In the genomic region with DNA sequence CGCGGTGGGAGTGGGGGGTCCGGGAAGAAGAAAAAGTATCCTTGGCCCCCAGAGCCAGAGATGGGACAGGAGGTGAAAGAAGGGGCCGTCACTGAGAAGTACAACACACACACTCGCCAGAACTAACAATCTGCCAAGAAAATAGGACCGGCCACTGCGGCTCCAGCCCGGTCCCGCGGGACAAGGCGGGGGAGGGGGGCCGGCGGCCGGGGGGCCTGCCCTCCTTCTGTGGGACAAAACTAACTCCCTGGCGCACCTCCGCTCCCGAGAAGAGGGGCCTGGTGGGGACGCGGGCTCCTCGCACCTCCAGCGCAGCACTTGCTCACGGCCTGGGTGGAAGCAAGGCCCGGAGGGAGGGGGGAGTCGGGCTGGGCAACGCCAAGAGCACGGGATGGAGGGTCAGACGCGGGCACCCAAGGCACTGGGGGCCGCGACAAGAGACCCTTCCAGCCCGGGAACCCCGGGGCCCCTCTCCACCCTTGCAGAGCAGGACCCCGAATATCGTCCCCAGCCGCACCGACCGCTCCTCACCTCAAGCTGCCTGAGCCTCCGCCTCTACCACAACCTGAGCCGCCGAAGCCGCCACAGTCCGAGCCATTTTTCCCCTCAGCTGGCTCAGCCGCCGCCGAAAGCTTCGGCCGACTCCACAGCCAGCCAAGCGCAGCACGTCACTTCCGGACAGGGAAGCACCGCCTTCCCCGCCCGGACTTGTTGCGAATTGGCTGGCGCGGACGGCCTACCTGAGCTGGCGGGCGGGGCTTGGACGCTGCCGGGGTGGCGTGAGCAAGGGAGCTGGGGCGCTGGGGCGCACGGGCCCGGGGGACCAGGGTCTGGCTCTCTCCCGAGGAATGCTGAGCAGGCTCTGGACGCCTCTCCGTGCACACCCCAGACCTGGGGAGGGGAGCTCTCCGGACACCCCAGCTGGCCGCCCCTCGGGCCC, we compare ENCODE assay signal across 1 cellular context.
A peak's percentile ranks its signal among the peaks of the same experiment; 100 is the strongest.
TF ChIP-seq lines count a peak whose summit lies in the region.

A gene with protein sequence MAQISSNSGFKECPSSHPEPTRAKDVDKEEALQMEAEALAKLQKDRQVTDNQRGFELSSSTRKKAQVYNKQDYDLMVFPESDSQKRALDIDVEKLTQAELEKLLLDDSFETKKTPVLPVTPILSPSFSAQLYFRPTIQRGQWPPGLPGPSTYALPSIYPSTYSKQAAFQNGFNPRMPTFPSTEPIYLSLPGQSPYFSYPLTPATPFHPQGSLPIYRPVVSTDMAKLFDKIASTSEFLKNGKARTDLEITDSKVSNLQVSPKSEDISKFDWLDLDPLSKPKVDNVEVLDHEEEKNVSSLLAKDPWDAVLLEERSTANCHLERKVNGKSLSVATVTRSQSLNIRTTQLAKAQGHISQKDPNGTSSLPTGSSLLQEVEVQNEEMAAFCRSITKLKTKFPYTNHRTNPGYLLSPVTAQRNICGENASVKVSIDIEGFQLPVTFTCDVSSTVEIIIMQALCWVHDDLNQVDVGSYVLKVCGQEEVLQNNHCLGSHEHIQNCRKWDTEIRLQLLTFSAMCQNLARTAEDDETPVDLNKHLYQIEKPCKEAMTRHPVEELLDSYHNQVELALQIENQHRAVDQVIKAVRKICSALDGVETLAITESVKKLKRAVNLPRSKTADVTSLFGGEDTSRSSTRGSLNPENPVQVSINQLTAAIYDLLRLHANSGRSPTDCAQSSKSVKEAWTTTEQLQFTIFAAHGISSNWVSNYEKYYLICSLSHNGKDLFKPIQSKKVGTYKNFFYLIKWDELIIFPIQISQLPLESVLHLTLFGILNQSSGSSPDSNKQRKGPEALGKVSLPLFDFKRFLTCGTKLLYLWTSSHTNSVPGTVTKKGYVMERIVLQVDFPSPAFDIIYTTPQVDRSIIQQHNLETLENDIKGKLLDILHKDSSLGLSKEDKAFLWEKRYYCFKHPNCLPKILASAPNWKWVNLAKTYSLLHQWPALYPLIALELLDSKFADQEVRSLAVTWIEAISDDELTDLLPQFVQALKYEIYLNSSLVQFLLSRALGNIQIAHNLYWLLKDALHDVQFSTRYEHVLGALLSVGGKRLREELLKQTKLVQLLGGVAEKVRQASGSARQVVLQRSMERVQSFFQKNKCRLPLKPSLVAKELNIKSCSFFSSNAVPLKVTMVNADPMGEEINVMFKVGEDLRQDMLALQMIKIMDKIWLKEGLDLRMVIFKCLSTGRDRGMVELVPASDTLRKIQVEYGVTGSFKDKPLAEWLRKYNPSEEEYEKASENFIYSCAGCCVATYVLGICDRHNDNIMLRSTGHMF (N-terminal part only) (minus strand): TSS at position 670 of the 940 bp plus-strand sequence. CDS start 38,245 bp downstream, outside the sequence.

TF ChIP-seq in HepG2, 621 proteins besides CTCF, POLR2A, EP300 and RAD21 (continued from another document and continues in another):
- TF ChIP-seq ZNF501 (CRISPR knock-in tag; IDR thresholded peaks at IDR 0.05) (peak; percentile 84), HOXA7 (CRISPR knock-in tag; IDR thresholded peaks at IDR 0.05) (no peak), ZNF343 (CRISPR knock-in tag; IDR thresholded peaks at IDR 0.05) (no peak), ZNF792 (CRISPR knock-in tag; IDR thresholded peaks at IDR 0.05) (peak; percentile 89; the same call in 1 of the 2 replicates), ZNF549 (CRISPR knock-in tag; IDR thresholded peaks at IDR 0.05) (no peak), ZMYM2 (CRISPR knock-in tag; IDR thresholded peaks at IDR 0.05) (no peak), GPN1 (CRISPR knock-in tag; IDR thresholded peaks at IDR 0.05; ENCODE audit: borderline replicate concordance) (no peak), ZSCAN30 (CRISPR knock-in tag; IDR thresholded peaks at IDR 0.05) (no peak), ZNF510 (CRISPR knock-in tag; IDR thresholded peaks at IDR 0.05; ENCODE audit: low read depth) (no peak), PAWR (CRISPR knock-in tag; IDR thresholded peaks at IDR 0.05; ENCODE audit: borderline replicate concordance) (no peak), FOXA1 (IDR thresholded peaks at IDR 0.05) (no peak), FOXA1 (CRISPR knock-in tag; IDR thresholded peaks at IDR 0.05) (no peak), SOX13 (IDR thresholded peaks at IDR 0.05) (0 out of 2 replicates have a peak, but pooled peaks have one; percentile 42), SOX13 (CRISPR knock-in tag; conservative IDR thresholded peaks at IDR 0.05 in 1 of 2, IDR thresholded peaks at IDR 0.05 in 1 of 2) (peak in 1 of 2 experiments; percentile 48; a peak in 1 of 4 replicates), ZNF20 (CRISPR knock-in tag; IDR thresholded peaks at IDR 0.05) (no peak), ZNF382 (CRISPR knock-in tag; IDR thresholded peaks at IDR 0.05; ENCODE audit: borderline replicate concordance) (no peak), ZNF282 (IDR thresholded peaks at IDR 0.05; ENCODE audit: partially characterized antibody) (no peak), ARID2 (CRISPR knock-in tag; IDR thresholded peaks at IDR 0.05; ENCODE audit: borderline replicate concordance) (peak; percentile 47; the same call in 1 of the 2 replicates), TAF1 (CRISPR knock-in tag; IDR thresholded peaks at IDR 0.05) (peak; percentile 94), SSRP1 (CRISPR knock-in tag; IDR thresholded peaks at IDR 0.05) (no peak), ZNF432 (CRISPR knock-in tag; IDR thresholded peaks at IDR 0.05; ENCODE audit: borderline replicate concordance) (no peak), XBP1 (CRISPR knock-in tag; IDR thresholded peaks at IDR 0.05) (no peak)
- TF ChIP-seq, protein P1, sequence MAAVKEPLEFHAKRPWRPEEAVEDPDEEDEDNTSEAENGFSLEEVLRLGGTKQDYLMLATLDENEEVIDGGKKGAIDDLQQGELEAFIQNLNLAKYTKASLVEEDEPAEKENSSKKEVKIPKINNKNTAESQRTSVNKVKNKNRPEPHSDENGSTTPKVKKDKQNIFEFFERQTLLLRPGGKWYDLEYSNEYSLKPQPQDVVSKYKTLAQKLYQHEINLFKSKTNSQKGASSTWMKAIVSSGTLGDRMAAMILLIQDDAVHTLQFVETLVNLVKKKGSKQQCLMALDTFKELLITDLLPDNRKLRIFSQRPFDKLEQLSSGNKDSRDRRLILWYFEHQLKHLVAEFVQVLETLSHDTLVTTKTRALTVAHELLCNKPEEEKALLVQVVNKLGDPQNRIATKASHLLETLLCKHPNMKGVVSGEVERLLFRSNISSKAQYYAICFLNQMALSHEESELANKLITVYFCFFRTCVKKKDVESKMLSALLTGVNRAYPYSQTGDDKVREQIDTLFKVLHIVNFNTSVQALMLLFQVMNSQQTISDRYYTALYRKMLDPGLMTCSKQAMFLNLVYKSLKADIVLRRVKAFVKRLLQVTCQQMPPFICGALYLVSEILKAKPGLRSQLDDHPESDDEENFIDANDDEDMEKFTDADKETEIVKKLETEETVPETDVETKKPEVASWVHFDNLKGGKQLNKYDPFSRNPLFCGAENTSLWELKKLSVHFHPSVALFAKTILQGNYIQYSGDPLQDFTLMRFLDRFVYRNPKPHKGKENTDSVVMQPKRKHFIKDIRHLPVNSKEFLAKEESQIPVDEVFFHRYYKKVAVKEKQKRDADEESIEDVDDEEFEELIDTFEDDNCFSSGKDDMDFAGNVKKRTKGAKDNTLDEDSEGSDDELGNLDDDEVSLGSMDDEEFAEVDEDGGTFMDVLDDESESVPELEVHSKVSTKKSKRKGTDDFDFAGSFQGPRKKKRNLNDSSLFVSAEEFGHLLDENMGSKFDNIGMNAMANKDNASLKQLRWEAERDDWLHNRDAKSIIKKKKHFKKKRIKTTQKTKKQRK (IDR thresholded peaks at IDR 0.05; ENCODE audit: low read length) = no peak
- TF ChIP-seq, protein P2, sequence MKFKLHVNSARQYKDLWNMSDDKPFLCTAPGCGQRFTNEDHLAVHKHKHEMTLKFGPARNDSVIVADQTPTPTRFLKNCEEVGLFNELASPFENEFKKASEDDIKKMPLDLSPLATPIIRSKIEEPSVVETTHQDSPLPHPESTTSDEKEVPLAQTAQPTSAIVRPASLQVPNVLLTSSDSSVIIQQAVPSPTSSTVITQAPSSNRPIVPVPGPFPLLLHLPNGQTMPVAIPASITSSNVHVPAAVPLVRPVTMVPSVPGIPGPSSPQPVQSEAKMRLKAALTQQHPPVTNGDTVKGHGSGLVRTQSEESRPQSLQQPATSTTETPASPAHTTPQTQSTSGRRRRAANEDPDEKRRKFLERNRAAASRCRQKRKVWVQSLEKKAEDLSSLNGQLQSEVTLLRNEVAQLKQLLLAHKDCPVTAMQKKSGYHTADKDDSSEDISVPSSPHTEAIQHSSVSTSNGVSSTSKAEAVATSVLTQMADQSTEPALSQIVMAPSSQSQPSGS (CRISPR knock-in tag; IDR thresholded peaks at IDR 0.05) = peak; percentile 35; the same call in 1 of the 2 replicates
- TF ChIP-seq, protein P3, sequence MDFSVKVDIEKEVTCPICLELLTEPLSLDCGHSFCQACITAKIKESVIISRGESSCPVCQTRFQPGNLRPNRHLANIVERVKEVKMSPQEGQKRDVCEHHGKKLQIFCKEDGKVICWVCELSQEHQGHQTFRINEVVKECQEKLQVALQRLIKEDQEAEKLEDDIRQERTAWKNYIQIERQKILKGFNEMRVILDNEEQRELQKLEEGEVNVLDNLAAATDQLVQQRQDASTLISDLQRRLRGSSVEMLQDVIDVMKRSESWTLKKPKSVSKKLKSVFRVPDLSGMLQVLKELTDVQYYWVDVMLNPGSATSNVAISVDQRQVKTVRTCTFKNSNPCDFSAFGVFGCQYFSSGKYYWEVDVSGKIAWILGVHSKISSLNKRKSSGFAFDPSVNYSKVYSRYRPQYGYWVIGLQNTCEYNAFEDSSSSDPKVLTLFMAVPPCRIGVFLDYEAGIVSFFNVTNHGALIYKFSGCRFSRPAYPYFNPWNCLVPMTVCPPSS (IDR thresholded peaks at IDR 0.05) = no peak
- TF ChIP-seq, protein P4, sequence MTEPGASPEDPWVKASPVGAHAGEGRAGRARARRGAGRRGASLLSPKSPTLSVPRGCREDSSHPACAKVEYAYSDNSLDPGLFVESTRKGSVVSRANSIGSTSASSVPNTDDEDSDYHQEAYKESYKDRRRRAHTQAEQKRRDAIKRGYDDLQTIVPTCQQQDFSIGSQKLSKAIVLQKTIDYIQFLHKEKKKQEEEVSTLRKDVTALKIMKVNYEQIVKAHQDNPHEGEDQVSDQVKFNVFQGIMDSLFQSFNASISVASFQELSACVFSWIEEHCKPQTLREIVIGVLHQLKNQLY (CRISPR knock-in tag; IDR thresholded peaks at IDR 0.05) = 0 out of 2 replicates have a peak, but pooled peaks have one; percentile 48
- TF ChIP-seq, protein P5, sequence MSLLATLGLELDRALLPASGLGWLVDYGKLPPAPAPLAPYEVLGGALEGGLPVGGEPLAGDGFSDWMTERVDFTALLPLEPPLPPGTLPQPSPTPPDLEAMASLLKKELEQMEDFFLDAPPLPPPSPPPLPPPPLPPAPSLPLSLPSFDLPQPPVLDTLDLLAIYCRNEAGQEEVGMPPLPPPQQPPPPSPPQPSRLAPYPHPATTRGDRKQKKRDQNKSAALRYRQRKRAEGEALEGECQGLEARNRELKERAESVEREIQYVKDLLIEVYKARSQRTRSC (CRISPR knock-in tag; IDR thresholded peaks at IDR 0.05; ENCODE audit: low read depth) = no peak
- TF ChIP-seq, protein P6, sequence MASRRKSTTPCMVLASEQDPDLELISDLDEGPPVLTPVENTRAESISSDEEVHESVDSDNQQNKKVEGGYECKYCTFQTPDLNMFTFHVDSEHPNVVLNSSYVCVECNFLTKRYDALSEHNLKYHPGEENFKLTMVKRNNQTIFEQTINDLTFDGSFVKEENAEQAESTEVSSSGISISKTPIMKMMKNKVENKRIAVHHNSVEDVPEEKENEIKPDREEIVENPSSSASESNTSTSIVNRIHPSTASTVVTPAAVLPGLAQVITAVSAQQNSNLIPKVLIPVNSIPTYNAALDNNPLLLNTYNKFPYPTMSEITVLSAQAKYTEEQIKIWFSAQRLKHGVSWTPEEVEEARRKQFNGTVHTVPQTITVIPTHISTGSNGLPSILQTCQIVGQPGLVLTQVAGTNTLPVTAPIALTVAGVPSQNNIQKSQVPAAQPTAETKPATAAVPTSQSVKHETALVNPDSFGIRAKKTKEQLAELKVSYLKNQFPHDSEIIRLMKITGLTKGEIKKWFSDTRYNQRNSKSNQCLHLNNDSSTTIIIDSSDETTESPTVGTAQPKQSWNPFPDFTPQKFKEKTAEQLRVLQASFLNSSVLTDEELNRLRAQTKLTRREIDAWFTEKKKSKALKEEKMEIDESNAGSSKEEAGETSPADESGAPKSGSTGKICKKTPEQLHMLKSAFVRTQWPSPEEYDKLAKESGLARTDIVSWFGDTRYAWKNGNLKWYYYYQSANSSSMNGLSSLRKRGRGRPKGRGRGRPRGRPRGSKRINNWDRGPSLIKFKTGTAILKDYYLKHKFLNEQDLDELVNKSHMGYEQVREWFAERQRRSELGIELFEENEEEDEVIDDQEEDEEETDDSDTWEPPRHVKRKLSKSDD (CRISPR knock-in tag; IDR thresholded peaks at IDR 0.05; ENCODE audit: low read depth) = no peak
- TF ChIP-seq, protein P7, sequence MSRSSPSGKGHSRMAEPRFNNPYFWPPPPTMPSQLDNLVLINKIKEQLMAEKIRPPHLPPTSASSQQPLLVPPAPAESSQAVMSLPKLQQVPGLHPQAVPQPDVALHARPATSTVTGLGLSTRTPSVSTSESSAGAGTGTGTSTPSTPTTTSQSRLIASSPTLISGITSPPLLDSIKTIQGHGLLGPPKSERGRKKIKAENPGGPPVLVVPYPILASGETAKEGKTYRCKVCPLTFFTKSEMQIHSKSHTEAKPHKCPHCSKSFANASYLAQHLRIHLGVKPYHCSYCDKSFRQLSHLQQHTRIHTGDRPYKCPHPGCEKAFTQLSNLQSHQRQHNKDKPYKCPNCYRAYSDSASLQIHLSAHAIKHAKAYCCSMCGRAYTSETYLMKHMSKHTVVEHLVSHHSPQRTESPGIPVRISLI (CRISPR knock-in tag; IDR thresholded peaks at IDR 0.05; ENCODE audit: borderline replicate concordance) = no peak
- TF ChIP-seq, protein P8, sequence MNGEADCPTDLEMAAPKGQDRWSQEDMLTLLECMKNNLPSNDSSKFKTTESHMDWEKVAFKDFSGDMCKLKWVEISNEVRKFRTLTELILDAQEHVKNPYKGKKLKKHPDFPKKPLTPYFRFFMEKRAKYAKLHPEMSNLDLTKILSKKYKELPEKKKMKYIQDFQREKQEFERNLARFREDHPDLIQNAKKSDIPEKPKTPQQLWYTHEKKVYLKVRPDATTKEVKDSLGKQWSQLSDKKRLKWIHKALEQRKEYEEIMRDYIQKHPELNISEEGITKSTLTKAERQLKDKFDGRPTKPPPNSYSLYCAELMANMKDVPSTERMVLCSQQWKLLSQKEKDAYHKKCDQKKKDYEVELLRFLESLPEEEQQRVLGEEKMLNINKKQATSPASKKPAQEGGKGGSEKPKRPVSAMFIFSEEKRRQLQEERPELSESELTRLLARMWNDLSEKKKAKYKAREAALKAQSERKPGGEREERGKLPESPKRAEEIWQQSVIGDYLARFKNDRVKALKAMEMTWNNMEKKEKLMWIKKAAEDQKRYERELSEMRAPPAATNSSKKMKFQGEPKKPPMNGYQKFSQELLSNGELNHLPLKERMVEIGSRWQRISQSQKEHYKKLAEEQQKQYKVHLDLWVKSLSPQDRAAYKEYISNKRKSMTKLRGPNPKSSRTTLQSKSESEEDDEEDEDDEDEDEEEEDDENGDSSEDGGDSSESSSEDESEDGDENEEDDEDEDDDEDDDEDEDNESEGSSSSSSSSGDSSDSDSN (CRISPR knock-in tag; IDR thresholded peaks at IDR 0.05) = peak; percentile 84
- TF ChIP-seq, protein P9, sequence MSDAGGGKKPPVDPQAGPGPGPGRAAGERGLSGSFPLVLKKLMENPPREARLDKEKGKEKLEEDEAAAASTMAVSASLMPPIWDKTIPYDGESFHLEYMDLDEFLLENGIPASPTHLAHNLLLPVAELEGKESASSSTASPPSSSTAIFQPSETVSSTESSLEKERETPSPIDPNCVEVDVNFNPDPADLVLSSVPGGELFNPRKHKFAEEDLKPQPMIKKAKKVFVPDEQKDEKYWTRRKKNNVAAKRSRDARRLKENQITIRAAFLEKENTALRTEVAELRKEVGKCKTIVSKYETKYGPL (CRISPR knock-in tag; IDR thresholded peaks at IDR 0.05) = no peak
